9 cellular contexts compared by ENCODE assay signal in genomic region chr14:61420326-61420725, GRCh38.
DNase-seq lines count a peak whose midpoint lies in the region; ATAC-seq lines count a peak whose summit lies in the region.
"Had no signal": no experiment of that assay in that cellular context is flagged by ENCODE, and none has a peak within 500 bp of the region (broad histone marks: within the 10 kb centered on the region; RNA-seq: fewer than 3 reads in every experiment).

No MANE protein-coding gene starts in this region.

- H3K27ac Mint-ChIP-seq in activated CD8-positive, alpha-beta memory T cell treated with anti-CD3 and anti-CD28 coated beads, Interleukin-2, amount 10 ng/mL, durations not matched to agents 7 days and 5 days, result peak overlapping the region; percentile 80

- CTCF ChIA-PET in activated CD8-positive, alpha-beta memory T cell treated with anti-CD3 and anti-CD28 coated beads, Interleukin-2, amount 10 ng/mL, durations not matched to agents 7 days and 5 days (lab: Charles Lee), result interaction anchor here (1.3 to 2.3 kb wide), 5 partner anchors 10 to 29 kb away, joined by 3 to 6 read pairs (median 4); no protein-coding TSS in a partner anchor

- H3K27me3 Mint-ChIP-seq in activated CD8-positive, alpha-beta memory T cell treated with anti-CD3 and anti-CD28 coated beads, Interleukin-2, amount 10 ng/mL, durations not matched to agents 7 days and 5 days, result no peaks in the 10 kb centered on the region

- no peak for DNase-seq in activated CD8-positive, alpha-beta memory T cell treated with anti-CD3 and anti-CD28 coated beads, Interleukin-2, amount 10 ng/mL, durations not matched to agents 7 days and 5 days
- no peak for DNase-seq in activated CD8-positive, alpha-beta memory T cell treated with anti-CD3 and anti-CD28 coated beads for 24 hours
- DNase-seq in activated CD4-positive, alpha-beta T cell treated with anti-CD3 and anti-CD28 coated beads, Interleukin-2, amount 50 U/mL, for 4 hours, result peak; percentile 31 to 42
- DNase-seq in fibroblast of gingiva (ENCODE audit: low read depth), result peak; percentile 52
- peak; percentile 38 for DNase-seq in stimulated activated naive CD8-positive, alpha-beta T cell treated with anti-CD3 and anti-CD28 coated beads, Interleukin-15, Interleukin-2, amounts not matched to agents 100 U/mL and 50 U/mL, for 24 hours
- DNase-seq: central memory CD4-positive, alpha-beta T cell had no signal

- ATAC-seq in activated CD8-positive, alpha-beta memory T cell treated with anti-CD3 and anti-CD28 coated beads, Interleukin-2, amount 10 ng/mL, durations not matched to agents 7 days and 5 days, result no peak
- peak; percentile 68 for ATAC-seq in stimulated activated naive CD8-positive, alpha-beta T cell treated with anti-CD3 and anti-CD28 coated beads, Interleukin-15, Interleukin-2, amounts not matched to agents 100 U/mL and 50 U/mL, for 24 hours
- ATAC-seq in GM19452 (IDR thresholded peaks at IDR 0.05; ENCODE audit: unreplicated experiment), result no peak
- no peak for ATAC-seq in HG02852 (IDR thresholded peaks at IDR 0.05; ENCODE audit: unreplicated experiment)
- no peak for ATAC-seq in GM19351 (IDR thresholded peaks at IDR 0.05; ENCODE audit: unreplicated experiment)

- peaks cover 23% of the 10 kb centered on the region for H3K4me1 Mint-ChIP-seq in activated CD8-positive, alpha-beta memory T cell treated with anti-CD3 and anti-CD28 coated beads, Interleukin-2, amount 10 ng/mL, durations not matched to agents 7 days and 5 days

- peaks cover 59% of the 10 kb centered on the region for H3K36me3 Mint-ChIP-seq in activated CD8-positive, alpha-beta memory T cell treated with anti-CD3 and anti-CD28 coated beads, Interleukin-2, amount 10 ng/mL, durations not matched to agents 7 days and 5 days

- H3K9me3 Mint-ChIP-seq in activated CD8-positive, alpha-beta memory T cell treated with anti-CD3 and anti-CD28 coated beads, Interleukin-2, amount 10 ng/mL, durations not matched to agents 7 days and 5 days (ENCODE audit: low read depth), result peaks cover 11% of the 10 kb centered on the region

- peak overlapping the region; percentile 0 for H3K4me3 Mint-ChIP-seq in activated CD8-positive, alpha-beta memory T cell treated with anti-CD3 and anti-CD28 coated beads, Interleukin-2, amount 10 ng/mL, durations not matched to agents 7 days and 5 days

Comparison
In these comparisons a context has a peak if more than half of its experiments do, and no peak if none do; other contexts are left out.
1. DNase-seq: peak in activated CD4-positive, alpha-beta T cell treated with anti-CD3 and anti-CD28 coated beads, Interleukin-2, amount 50 U/mL, for 4 hours (2 of 2), fibroblast of gingiva (single experiment) and stimulated activated naive CD8-positive, alpha-beta T cell treated with anti-CD3 and anti-CD28 coated beads, Interleukin-15, Interleukin-2, amounts not matched to agents 100 U/mL and 50 U/mL, for 24 hours (single experiment); none in activated CD8-positive, alpha-beta memory T cell treated with anti-CD3 and anti-CD28 coated beads, Interleukin-2, amount 10 ng/mL, durations not matched to agents 7 days and 5 days (single experiment) and activated CD8-positive, alpha-beta memory T cell treated with anti-CD3 and anti-CD28 coated beads for 24 hours (single experiment).